ENCODE assay signal across 1 cellular context in the genomic region with DNA sequence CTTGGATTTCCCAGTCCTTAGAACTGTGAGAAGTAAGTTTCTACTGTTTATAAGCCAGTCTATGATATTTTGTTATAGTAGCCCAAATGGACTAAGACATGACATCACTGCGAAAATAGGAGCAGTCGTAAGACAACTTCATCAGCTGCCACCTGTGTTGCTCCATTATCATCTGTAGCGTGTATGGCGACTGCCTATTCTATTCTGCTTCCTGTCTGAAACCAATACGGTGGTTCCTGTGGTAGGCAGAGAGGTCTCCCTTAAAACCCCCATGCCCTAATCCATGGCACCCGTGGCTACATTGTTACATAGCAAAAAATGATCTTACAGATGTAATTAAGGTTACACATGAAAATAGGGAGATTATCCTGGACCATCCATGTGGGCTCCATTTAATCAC.
TF ChIP-seq lines count a peak whose summit lies in the region.

No MANE protein-coding gene starts in this region.

TF ChIP-seq in HCT116, 20 proteins besides CTCF, POLR2A, EP300 and RAD21:
- no peak for TF ChIP-seq SRF (IDR thresholded peaks at IDR 0.05; ENCODE audit: low read depth)
- no peak for TF ChIP-seq CEBPB (IDR thresholded peaks at IDR 0.05; ENCODE audit: low read depth)
- no peak for TF ChIP-seq EZH2phosphoT487 (IDR thresholded peaks at IDR 0.05; ENCODE audit: borderline replicate concordance)
- no peak for TF ChIP-seq POLR2AphosphoS5 (IDR thresholded peaks at IDR 0.05; ENCODE audit: low read depth, low read length)
- TF ChIP-seq ZFX (IDR thresholded peaks at IDR 0.05), result no peak
- TF ChIP-seq, protein P1, sequence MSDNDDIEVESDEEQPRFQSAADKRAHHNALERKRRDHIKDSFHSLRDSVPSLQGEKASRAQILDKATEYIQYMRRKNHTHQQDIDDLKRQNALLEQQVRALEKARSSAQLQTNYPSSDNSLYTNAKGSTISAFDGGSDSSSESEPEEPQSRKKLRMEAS (IDR thresholded peaks at IDR 0.05), result no peak
- TF ChIP-seq SP1 (IDR thresholded peaks at IDR 0.05; ENCODE audit: low read depth), result no peak
- TF ChIP-seq FOSL1 (IDR thresholded peaks at IDR 0.05; ENCODE audit: low read depth), result no peak
- no peak for TF ChIP-seq JUND (IDR thresholded peaks at IDR 0.05)
- TF ChIP-seq SIN3A (IDR thresholded peaks at IDR 0.05; ENCODE audit: low read depth), result no peak
- TF ChIP-seq TCF7L2 (IDR thresholded peaks at IDR 0.05; ENCODE audit: borderline replicate concordance, extremely low read depth, insufficient read depth, insufficient read length), result no peak
- TF ChIP-seq ELF1 (IDR thresholded peaks at IDR 0.05; ENCODE audit: borderline replicate concordance, low read depth), result no peak
- TF ChIP-seq CBX3 (IDR thresholded peaks at IDR 0.05; ENCODE audit: low read depth), result no peak
- TF ChIP-seq, protein P2, sequence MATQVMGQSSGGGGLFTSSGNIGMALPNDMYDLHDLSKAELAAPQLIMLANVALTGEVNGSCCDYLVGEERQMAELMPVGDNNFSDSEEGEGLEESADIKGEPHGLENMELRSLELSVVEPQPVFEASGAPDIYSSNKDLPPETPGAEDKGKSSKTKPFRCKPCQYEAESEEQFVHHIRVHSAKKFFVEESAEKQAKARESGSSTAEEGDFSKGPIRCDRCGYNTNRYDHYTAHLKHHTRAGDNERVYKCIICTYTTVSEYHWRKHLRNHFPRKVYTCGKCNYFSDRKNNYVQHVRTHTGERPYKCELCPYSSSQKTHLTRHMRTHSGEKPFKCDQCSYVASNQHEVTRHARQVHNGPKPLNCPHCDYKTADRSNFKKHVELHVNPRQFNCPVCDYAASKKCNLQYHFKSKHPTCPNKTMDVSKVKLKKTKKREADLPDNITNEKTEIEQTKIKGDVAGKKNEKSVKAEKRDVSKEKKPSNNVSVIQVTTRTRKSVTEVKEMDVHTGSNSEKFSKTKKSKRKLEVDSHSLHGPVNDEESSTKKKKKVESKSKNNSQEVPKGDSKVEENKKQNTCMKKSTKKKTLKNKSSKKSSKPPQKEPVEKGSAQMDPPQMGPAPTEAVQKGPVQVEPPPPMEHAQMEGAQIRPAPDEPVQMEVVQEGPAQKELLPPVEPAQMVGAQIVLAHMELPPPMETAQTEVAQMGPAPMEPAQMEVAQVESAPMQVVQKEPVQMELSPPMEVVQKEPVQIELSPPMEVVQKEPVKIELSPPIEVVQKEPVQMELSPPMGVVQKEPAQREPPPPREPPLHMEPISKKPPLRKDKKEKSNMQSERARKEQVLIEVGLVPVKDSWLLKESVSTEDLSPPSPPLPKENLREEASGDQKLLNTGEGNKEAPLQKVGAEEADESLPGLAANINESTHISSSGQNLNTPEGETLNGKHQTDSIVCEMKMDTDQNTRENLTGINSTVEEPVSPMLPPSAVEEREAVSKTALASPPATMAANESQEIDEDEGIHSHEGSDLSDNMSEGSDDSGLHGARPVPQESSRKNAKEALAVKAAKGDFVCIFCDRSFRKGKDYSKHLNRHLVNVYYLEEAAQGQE (IDR thresholded peaks at IDR 0.05; ENCODE audit: low read depth), result no peak
- no peak for TF ChIP-seq EGR1 (IDR thresholded peaks at IDR 0.05; ENCODE audit: low read depth)
- TF ChIP-seq, protein P3, sequence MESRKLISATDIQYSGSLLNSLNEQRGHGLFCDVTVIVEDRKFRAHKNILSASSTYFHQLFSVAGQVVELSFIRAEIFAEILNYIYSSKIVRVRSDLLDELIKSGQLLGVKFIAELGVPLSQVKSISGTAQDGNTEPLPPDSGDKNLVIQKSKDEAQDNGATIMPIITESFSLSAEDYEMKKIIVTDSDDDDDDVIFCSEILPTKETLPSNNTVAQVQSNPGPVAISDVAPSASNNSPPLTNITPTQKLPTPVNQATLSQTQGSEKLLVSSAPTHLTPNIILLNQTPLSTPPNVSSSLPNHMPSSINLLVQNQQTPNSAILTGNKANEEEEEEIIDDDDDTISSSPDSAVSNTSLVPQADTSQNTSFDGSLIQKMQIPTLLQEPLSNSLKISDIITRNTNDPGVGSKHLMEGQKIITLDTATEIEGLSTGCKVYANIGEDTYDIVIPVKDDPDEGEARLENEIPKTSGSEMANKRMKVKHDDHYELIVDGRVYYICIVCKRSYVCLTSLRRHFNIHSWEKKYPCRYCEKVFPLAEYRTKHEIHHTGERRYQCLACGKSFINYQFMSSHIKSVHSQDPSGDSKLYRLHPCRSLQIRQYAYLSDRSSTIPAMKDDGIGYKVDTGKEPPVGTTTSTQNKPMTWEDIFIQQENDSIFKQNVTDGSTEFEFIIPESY (IDR thresholded peaks at IDR 0.05; ENCODE audit: extremely low read depth, insufficient replicate concordance, low read length), result no peak
- TF ChIP-seq ZNF274 (IDR thresholded peaks at IDR 0.05; ENCODE audit: low read depth, low read length), result no peak
- no peak for TF ChIP-seq EZH2 (IDR thresholded peaks at IDR 0.05)
TF ChIP-seq in HCT116: peak in this region for 0.
